Comparison of ENCODE assay signal across 8 cellular contexts in the genomic region with DNA sequence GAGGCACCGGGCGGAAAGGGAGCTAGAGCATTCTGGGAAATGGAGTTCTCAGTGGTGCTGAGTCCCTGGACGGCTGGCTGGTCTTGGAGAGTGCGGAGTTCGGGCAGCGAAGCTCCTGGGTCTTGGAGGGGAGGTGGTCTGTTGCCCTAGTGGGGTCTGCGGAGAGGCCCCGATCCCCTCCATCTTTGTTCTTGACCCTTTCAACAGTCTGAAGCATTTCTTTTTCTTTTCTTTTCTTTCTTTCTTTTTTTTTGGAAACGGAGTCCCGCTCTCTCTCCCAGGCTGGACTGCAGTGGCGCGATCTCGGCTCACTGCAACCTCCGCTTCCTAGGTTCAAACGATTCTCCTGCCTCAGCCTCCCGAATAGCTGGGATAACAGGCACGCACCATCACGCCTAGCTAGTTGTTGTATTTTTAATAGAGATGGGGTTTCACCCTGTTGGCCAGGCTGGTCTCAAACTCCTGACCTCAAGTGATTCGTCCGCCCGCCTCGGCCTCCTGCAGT. TPM values are rescaled to one million over a fixed set of nuclear protein-coding genes. Genes with fewer than 3 reads are reported as not detected.
DNase-seq lines count a peak whose midpoint lies in the region; TF ChIP-seq lines count a peak whose summit lies in the region.

No MANE protein-coding gene starts in this region.

- H3K9ac ChIP-seq in HUES64 (ENCODE audit: low read depth, low read length), result no peak overlapping the region
- peak overlapping the region; percentile 88 for H3K9ac ChIP-seq in mucosa of stomach (ENCODE audit: low read length)

- H3K27me3 ChIP-seq in HUES64 (ENCODE audit: insufficient read depth, low read length) (peaks cover 3% of the 10 kb centered on the region; the same call in 1 of the 2 replicates), mucosa of stomach (ENCODE audit: control insufficient read depth, insufficient read depth, low read length) (no peaks in the 10 kb centered on the region)

- H3K4me1 ChIP-seq in HUES64 (ENCODE audit: insufficient read depth, low read length), result peaks cover 14% of the 10 kb centered on the region; the same call in 1 of the 2 replicates
- peaks cover 19% of the 10 kb centered on the region for H3K4me1 ChIP-seq in mucosa of stomach (ENCODE audit: control insufficient read depth, insufficient read depth, low read length)

- H3K36me3 ChIP-seq in HUES64 (ENCODE audit: insufficient read depth, low read length) (peaks cover 24% of the 10 kb centered on the region), mucosa of stomach (ENCODE audit: control insufficient read depth, insufficient read depth, low read length) (no peaks in the 10 kb centered on the region)

- H3K4me3 ChIP-seq in HUES64 (ENCODE audit: low read length) (peak overlapping the region; percentile 67), cardiac fibroblast (replicated peaks in 1 of 2; ENCODE audit: low read depth in 2 of 2, low read length in 2 of 2) (peak overlapping the region; percentile 29 to 100), mucosa of stomach (ENCODE audit: low read length) (peak overlapping the region; percentile 46)

- 7% methylated on average over 22 of the region's 22 CpGs for WGBS in HUES64

- DNase-seq in cardiac fibroblast (ENCODE audit: low read depth in 2 of 2) (no peak), NCI-H2171 treated with DMSO at 0.1 percent for 48 hours (lab: John Stamatoyannopoulos, UW) (no peak), NCI-H2227 (lab: John Stamatoyannopoulos, UW; ENCODE audit: unreplicated experiment) (no peak), NCI-H1930 (lab: John Stamatoyannopoulos, UW) (no peak), activated gamma-delta T cell treated with Interleukin-2 at 50 U/mL for 16 hours (no peak)

- H3K9me3 ChIP-seq in HUES64 (ENCODE audit: insufficient read depth, low read depth, low read length) (no peaks in the 10 kb centered on the region), mucosa of stomach (ENCODE audit: control insufficient read depth, low read length) (no peaks in the 10 kb centered on the region)

- H3K27ac ChIP-seq in 22Rv1 (peak overlapping the region; percentile 88), HUES64 (ENCODE audit: low read depth, low read length) (no peak overlapping the region; the same call in 1 of the 2 replicates)

- TF ChIP-seq CTCF in 22Rv1 (IDR thresholded peaks at IDR 0.05), result no peak
- no peak for TF ChIP-seq CTCF in cardiac fibroblast (IDR thresholded peaks at IDR 0.05; ENCODE audit: low read depth, low read length)

RNA-seq across cellular contexts. Expression of gene SYMPK, which starts 0.4 kb away (rescaled TPM):
- 50.7 TPM for polyA plus RNA-seq in HUES64 (2013, experiment 1 of 2)
- 49.3 TPM for polyA plus RNA-seq in HUES64 (2013, experiment 2 of 2)

RNA-seq across cellular contexts. Expression of gene FOXA3, which starts 0.7 kb away (rescaled TPM):
- polyA plus RNA-seq in HUES64 (2013, experiment 1 of 2), result 10.9 TPM
- polyA plus RNA-seq in HUES64 (2013, experiment 2 of 2), result 11.9 TPM

RNA-seq across cellular contexts. Expression of gene IRF2BP1, which starts 22.6 kb away (rescaled TPM):
- 13.8 TPM for polyA plus RNA-seq in HUES64 (2013, experiment 1 of 2)
- 15.4 TPM for polyA plus RNA-seq in HUES64 (2013, experiment 2 of 2)

RNA-seq across cellular contexts. Expression of gene MYPOP, which starts 39.0 kb away (rescaled TPM):
- 6.8 TPM for polyA plus RNA-seq in HUES64 (2013, experiment 1 of 2)
- polyA plus RNA-seq in HUES64 (2013, experiment 2 of 2), result 6.0 TPM

RNA-seq across cellular contexts. Expression of gene RSPH6A, which starts 48.3 kb away (rescaled TPM):
- polyA plus RNA-seq in HUES64 (2013, experiment 1 of 2), result not detected
- polyA plus RNA-seq in HUES64 (2013, experiment 2 of 2), result not detected
